In the genomic region with DNA sequence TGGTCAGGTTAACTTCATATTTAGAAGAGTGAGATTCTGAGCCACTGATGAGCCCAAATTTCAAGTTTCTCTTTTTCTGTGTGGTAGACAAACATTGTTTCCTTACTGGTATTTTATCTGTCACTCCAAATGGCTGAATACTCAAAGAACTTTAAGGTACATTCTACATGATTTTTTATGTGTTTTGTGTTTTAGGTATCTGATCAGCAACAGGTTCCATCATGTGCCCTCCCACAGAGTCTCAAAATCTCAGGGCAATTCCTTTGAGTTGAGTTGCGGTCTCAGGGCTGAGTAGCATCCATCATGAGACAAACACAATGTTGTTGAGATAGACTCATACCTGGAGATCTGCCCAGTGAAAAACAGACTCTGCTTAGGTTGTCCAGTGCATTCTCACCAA, we compare ENCODE assay signal across 1 cellular context.
TF ChIP-seq lines count a peak whose summit lies in the region.

No MANE protein-coding gene starts in this region.

TF ChIP-seq in IMR-90, 13 proteins besides CTCF, POLR2A, EP300 and RAD21:
- no peak for TF ChIP-seq MXI1 (IDR thresholded peaks at IDR 0.05; ENCODE audit: borderline replicate concordance, low read depth, low read length)
- TF ChIP-seq, protein P1, sequence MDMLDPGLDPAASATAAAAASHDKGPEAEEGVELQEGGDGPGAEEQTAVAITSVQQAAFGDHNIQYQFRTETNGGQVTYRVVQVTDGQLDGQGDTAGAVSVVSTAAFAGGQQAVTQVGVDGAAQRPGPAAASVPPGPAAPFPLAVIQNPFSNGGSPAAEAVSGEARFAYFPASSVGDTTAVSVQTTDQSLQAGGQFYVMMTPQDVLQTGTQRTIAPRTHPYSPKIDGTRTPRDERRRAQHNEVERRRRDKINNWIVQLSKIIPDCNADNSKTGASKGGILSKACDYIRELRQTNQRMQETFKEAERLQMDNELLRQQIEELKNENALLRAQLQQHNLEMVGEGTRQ (IDR thresholded peaks at IDR 0.05; ENCODE audit: low read depth, low read length): no peak
- TF ChIP-seq RFX5 (IDR thresholded peaks at IDR 0.05; ENCODE audit: low read depth, low read length): no peak
- TF ChIP-seq CEBPB (IDR thresholded peaks at IDR 0.05; ENCODE audit: low read depth, low read length): no peak
- no peak for TF ChIP-seq FOS (IDR thresholded peaks at IDR 0.05; ENCODE audit: low read depth, low read length)
- TF ChIP-seq, protein P2, sequence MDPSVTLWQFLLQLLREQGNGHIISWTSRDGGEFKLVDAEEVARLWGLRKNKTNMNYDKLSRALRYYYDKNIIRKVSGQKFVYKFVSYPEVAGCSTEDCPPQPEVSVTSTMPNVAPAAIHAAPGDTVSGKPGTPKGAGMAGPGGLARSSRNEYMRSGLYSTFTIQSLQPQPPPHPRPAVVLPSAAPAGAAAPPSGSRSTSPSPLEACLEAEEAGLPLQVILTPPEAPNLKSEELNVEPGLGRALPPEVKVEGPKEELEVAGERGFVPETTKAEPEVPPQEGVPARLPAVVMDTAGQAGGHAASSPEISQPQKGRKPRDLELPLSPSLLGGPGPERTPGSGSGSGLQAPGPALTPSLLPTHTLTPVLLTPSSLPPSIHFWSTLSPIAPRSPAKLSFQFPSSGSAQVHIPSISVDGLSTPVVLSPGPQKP (IDR thresholded peaks at IDR 0.05; ENCODE audit: borderline replicate concordance, low read depth, low read length): no peak
- TF ChIP-seq CHD1 (IDR thresholded peaks at IDR 0.05; ENCODE audit: low read depth, low read length): no peak
- TF ChIP-seq RCOR1 (IDR thresholded peaks at IDR 0.05; ENCODE audit: insufficient replicate concordance, low read length): no peak
- TF ChIP-seq MAFK (IDR thresholded peaks at IDR 0.05; ENCODE audit: low read depth, low read length): no peak
- TF ChIP-seq NFE2L2 (IDR thresholded peaks at IDR 0.05; ENCODE audit: low read depth, low read length): no peak
